Comparison of ENCODE assay signal across 7 cellular contexts in the genomic region with DNA sequence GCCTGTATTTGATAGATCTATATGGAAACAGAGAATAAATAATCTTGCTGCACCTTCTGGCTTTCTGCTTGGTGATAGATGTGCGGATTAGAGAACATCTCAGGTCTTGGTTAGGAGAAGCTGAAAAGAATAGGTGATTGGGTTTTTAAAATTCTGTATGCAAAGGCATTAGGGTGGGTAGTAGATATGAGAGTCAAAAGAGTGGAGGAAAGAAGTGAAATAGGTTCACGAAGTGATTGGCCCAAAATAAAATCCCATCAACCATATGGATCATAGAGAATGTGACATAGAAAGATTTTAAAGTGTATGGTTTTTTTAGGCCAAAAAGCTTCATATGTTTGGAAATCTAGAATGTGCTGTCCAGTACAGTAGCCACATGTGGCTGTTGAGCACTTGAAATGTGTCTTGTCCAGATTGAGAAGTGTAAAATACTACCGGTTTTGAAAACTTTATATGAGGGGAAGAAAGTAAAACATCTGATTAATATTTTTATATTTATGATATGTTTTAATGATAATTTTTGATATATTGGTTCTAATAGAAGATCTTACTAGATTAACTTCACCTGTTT. TPM values are rescaled to one million over a fixed set of nuclear protein-coding genes. Genes with fewer than 3 reads are reported as not detected.
DNase-seq lines count a peak whose midpoint lies in the region; ATAC-seq, FAIRE-seq and TF ChIP-seq lines count a peak whose summit lies in the region.

No MANE protein-coding gene starts in this region.

- no peaks in the 10 kb centered on the region for H3K9me3 Mint-ChIP-seq in T-cell
- no peaks in the 10 kb centered on the region for H3K9me3 Mint-ChIP-seq in stimulated activated effector memory CD8-positive, alpha-beta T cell treated with anti-CD3 and anti-CD28 coated beads, Interleukin-12 subunit alpha, Interleukin-12 subunit beta, amount 100 ng/mL, for 72 hours

- peaks cover 20% of the 10 kb centered on the region for H3K36me3 Mint-ChIP-seq in T-cell
- peaks cover 63% of the 10 kb centered on the region for H3K36me3 Mint-ChIP-seq in stimulated activated effector memory CD8-positive, alpha-beta T cell treated with anti-CD3 and anti-CD28 coated beads, Interleukin-12 subunit alpha, Interleukin-12 subunit beta, amount 100 ng/mL, for 72 hours

- H3K4me1 Mint-ChIP-seq in T-cell, result peaks cover 60 to 76% (median 62%) of the 10 kb centered on the region in 3 donors
- peaks cover 36% of the 10 kb centered on the region for H3K4me1 Mint-ChIP-seq in stimulated activated effector memory CD8-positive, alpha-beta T cell treated with anti-CD3 and anti-CD28 coated beads, Interleukin-12 subunit alpha, Interleukin-12 subunit beta, amount 100 ng/mL, for 72 hours

- POLR2A ChIA-PET in T-cell (lab: Charles Lee), result interaction anchor here (0.8 to 1.1 kb wide), 3 partner anchors 27 to 56 kb away, joined by 3 to 9 read pairs (median 5); no protein-coding TSS in a partner anchor

- TF ChIP-seq CTCF in fibroblast of villous mesenchyme (IDR thresholded peaks at IDR 0.05; ENCODE audit: insufficient read depth, low read depth, low read length), result no peak

- H3K27me3 Mint-ChIP-seq in T-cell, result no peaks in the 10 kb centered on the region

- peak overlapping the region; percentile 69 for H3K4me3 ChIP-seq in fibroblast of villous mesenchyme (ENCODE audit: low read depth, low read length)

- peak overlapping the region; percentile 91 to 94 for H3K27ac Mint-ChIP-seq in T-cell
- peak overlapping the region; percentile 86 for H3K27ac Mint-ChIP-seq in stimulated activated effector memory CD8-positive, alpha-beta T cell treated with anti-CD3 and anti-CD28 coated beads, Interleukin-12 subunit alpha, Interleukin-12 subunit beta, amount 100 ng/mL, for 72 hours

- no peak for ATAC-seq in T-cell (replicated peaks in 1 of 4)
- ATAC-seq in stimulated activated effector memory CD8-positive, alpha-beta T cell treated with anti-CD3 and anti-CD28 coated beads, Interleukin-12 subunit alpha, Interleukin-12 subunit beta, amount 100 ng/mL, for 72 hours, result no peak
- ATAC-seq in GM19452 (IDR thresholded peaks at IDR 0.05; ENCODE audit: unreplicated experiment), result no peak
- no peak for ATAC-seq in GM18867 (IDR thresholded peaks at IDR 0.05; ENCODE audit: unreplicated experiment)

- H3K4me3 Mint-ChIP-seq in T-cell, result peak overlapping the region; percentile 85 to 99 (median 86)
- H3K4me3 Mint-ChIP-seq in stimulated activated effector memory CD8-positive, alpha-beta T cell treated with anti-CD3 and anti-CD28 coated beads, Interleukin-12 subunit alpha, Interleukin-12 subunit beta, amount 100 ng/mL, for 72 hours, result peak overlapping the region; percentile 77

- CTCF ChIA-PET in T-cell (lab: Charles Lee), result interaction anchor here in 1 of 2 donors (0.7 to 2.0 kb wide), 4 partner anchors 27 to 1187 kb away, joined by 3 to 10 read pairs (median 4); no protein-coding TSS in a partner anchor

- FAIRE-seq in GM19239 (lab: Jason Lieb, UNC), result peak; percentile 62

- no peak for DNase-seq in GM19239 (ENCODE audit: insufficient read length, low spot score)
- no peak for DNase-seq in T-cell
- DNase-seq in fibroblast of villous mesenchyme (ENCODE audit: low read depth), result no peak
- no peak for DNase-seq in stimulated activated effector memory CD8-positive, alpha-beta T cell treated with anti-CD3 and anti-CD28 coated beads, Interleukin-12 subunit alpha, Interleukin-12 subunit beta, amount 100 ng/mL, for 72 hours (ENCODE audit: low spot score in 2 of 2)
- DNase-seq in stimulated activated CD4-positive, alpha-beta T cell treated with anti-CD3 and anti-CD28 coated beads, Interleukin-12 subunit alpha, Interleukin-12 subunit beta, amount 100 ng/mL, for 4 hours, result no peak

RNA-seq across cellular contexts. Expression of a gene that starts 2.8 kb away (rescaled TPM):
- 100 to 1,000 TPM; 408 to 705 (median 423) TPM for total RNA-seq in T-cell
- 440 and 445 TPM in 2 replicates for total RNA-seq in fibroblast of villous mesenchyme
